In the genomic region with DNA sequence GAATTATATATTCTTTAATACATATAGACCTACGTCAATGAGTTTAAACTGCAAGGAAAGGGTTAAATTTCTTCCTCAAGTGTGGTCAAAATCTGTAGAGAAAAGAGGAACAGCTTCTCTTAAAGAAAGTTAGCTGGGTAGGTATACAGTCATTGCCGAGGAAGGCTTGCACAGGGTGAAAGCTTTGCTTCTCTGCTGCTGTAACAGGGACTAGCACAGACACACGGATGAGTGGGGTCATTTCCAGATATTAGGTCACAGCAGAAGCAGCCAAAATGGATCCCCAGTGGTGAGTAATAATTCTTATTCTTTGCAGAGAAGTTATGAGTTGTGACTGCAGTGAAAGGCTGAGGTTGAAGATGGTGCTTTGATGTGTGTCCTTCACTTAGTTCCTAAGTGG, we compare ENCODE assay signal across 8 cellular contexts. TPM values are rescaled to one million over a fixed set of nuclear protein-coding genes. Genes with fewer than 3 reads are reported as not detected.
DNase-seq lines count a peak whose midpoint lies in the region; ATAC-seq and TF ChIP-seq lines count a peak whose summit lies in the region.

A gene with protein sequence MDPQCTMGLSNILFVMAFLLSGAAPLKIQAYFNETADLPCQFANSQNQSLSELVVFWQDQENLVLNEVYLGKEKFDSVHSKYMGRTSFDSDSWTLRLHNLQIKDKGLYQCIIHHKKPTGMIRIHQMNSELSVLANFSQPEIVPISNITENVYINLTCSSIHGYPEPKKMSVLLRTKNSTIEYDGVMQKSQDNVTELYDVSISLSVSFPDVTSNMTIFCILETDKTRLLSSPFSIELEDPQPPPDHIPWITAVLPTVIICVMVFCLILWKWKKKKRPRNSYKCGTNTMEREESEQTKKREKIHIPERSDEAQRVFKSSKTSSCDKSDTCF (plus strand): TSS at position 148 of the 400 bp plus-strand sequence. CDS start 128 bp downstream, at position 276.

- no peak within 1 kb of the TSS for H3K27ac Mint-ChIP-seq in T-helper 2 cell treated with Interferon-gamma antibody and Interleukin-4, amounts not matched to agents 5 μg/mL and 100 μg/mL, for 36 hours

- no peak within 1 kb of the TSS for H3K27ac ChIP-seq in PC-9
- H3K27ac ChIP-seq in foreskin keratinocyte, result no peak within 1 kb of the TSS

- H3K4me3 ChIP-seq in PC-9, result no peak within 1 kb of the TSS

- no peaks in the 10 kb centered on the region for H3K79me2 ChIP-seq in PC-9 (ENCODE audit: low read depth)

- H3K9me3 Mint-ChIP-seq in T-helper 2 cell treated with Interferon-gamma antibody and Interleukin-4, amounts not matched to agents 5 μg/mL and 100 μg/mL, for 36 hours, result no peaks in the 10 kb centered on the region

- ATAC-seq in GM19023 (IDR thresholded peaks at IDR 0.05; ENCODE audit: unreplicated experiment), result peak; percentile 89
- peak; percentile 91 for ATAC-seq in HG02884 (IDR thresholded peaks at IDR 0.05; ENCODE audit: unreplicated experiment)
- ATAC-seq in foreskin keratinocyte, result no peak

- POLR2A ChIA-PET in PC-9 (lab: Charles Lee; ENCODE audit: unreplicated experiment), result no interaction called here

- H3K4me1 Mint-ChIP-seq in T-helper 2 cell treated with Interferon-gamma antibody and Interleukin-4, amounts not matched to agents 5 μg/mL and 100 μg/mL, for 36 hours (ENCODE audit: low read depth), result peaks cover 5% of the 10 kb centered on the region

- H3K4me2 ChIP-seq in PC-9, result no peak within 1 kb of the TSS

- intact Hi-C loops in PC-9 (cut with micrococcal nuclease; ENCODE audit: unreplicated experiment), result no loop called here

- H3K4me1 ChIP-seq in PC-9 (replicated peaks; ENCODE audit: insufficient read depth), result no peaks in the 10 kb centered on the region
- no peaks in the 10 kb centered on the region for H3K4me1 ChIP-seq in foreskin keratinocyte

- no peaks in the 10 kb centered on the region for H3F3A ChIP-seq in PC-9 (ENCODE audit: insufficient read depth, low read depth)

- no peak within 1 kb of the TSS for H3K4me3 Mint-ChIP-seq in T-helper 2 cell treated with Interferon-gamma antibody and Interleukin-4, amounts not matched to agents 5 μg/mL and 100 μg/mL, for 36 hours

- DNase-seq in PC-9 (no peak), pons (ENCODE audit: low spot score) (peak; percentile 65), middle frontal gyrus (ENCODE audit: extremely low spot score, low spot score) (no peak), DMS 273 (lab: John Stamatoyannopoulos, UW; ENCODE audit: unreplicated experiment) (no peak), foreskin keratinocyte (no peak)
- no peak for DNase-seq in T-helper 2 cell treated with Interferon-gamma antibody and Interleukin-4, amounts not matched to agents 5 μg/mL and 100 μg/mL, for 36 hours (ENCODE audit: low spot score)

- no peaks in the 10 kb centered on the region for H3K9me3 ChIP-seq in PC-9 (ENCODE audit: insufficient read depth, low read depth)

- H3K27me3 ChIP-seq in PC-9 (ENCODE audit: insufficient read depth, low read depth), result no peaks in the 10 kb centered on the region
- H3K27me3 ChIP-seq in foreskin keratinocyte, result peaks cover 3% of the 10 kb centered on the region

- no peaks in the 10 kb centered on the region for H4K20me1 ChIP-seq in PC-9 (ENCODE audit: insufficient read depth)

- H2AFZ ChIP-seq in PC-9, result 0 out of 2 replicates have a peak within 1 kb of the TSS, but pooled peaks have one; percentile 46

- H3K9me2 ChIP-seq in PC-9 (ENCODE audit: insufficient read depth), result no peaks in the 10 kb centered on the region

- H3K36me3 Mint-ChIP-seq in T-helper 2 cell treated with Interferon-gamma antibody and Interleukin-4, amounts not matched to agents 5 μg/mL and 100 μg/mL, for 36 hours (ENCODE audit: low read depth), result peaks cover 15% of the 10 kb centered on the region

- BruUV-seq in PC-9 (replicated peaks; lab: Mats Ljungman, UMichigan), result no TSS peak

- TF ChIP-seq CTCF in PC-9 (conservative IDR thresholded peaks at IDR 0.05) (no peak), foreskin keratinocyte (conservative IDR thresholded peaks at IDR 0.05) (no peak)

- H3K36me3 ChIP-seq in PC-9 (ENCODE audit: low read depth), result no peaks in the 10 kb centered on the region

- CTCF ChIA-PET in PC-9 (lab: Charles Lee), result no interaction called here

- peaks cover 14% of the 10 kb centered on the region for H3K27me3 Mint-ChIP-seq in T-helper 2 cell treated with Interferon-gamma antibody and Interleukin-4, amounts not matched to agents 5 μg/mL and 100 μg/mL, for 36 hours (ENCODE audit: low read depth)

RNA-seq across cellular contexts. Expression of the gene that starts here (rescaled TPM):
- total RNA-seq in PC-9 (2021) (not detected in 2 replicates), foreskin keratinocyte (0.49 and 0.92 TPM in 2 replicates)
- 0.61 and 0.68 TPM in 2 replicates for polyA plus RNA-seq in foreskin keratinocyte
